In genomic region chr17:1516403-1517161, GRCh38 we compare ENCODE assay signal across 8 cellular contexts.
A peak's percentile ranks its signal among the peaks of the same experiment; 100 is the strongest.
DNase-seq lines count a peak whose midpoint lies in the region; FAIRE-seq and TF ChIP-seq lines count a peak whose summit lies in the region.

INPP5K (minus strand) TSS chr17:1516612; CDS start chr17:1516499, 113 bp downstream.

- H3K36me3 ChIP-seq in ES-I3 (ENCODE audit: insufficient read depth, low read length) = peaks cover 4% of the 10 kb centered on the region; the same call in 1 of the 2 replicates
- no peaks in the 10 kb centered on the region; the same call in 1 of the 2 replicates for H3K36me3 ChIP-seq in Loucy (ENCODE audit: insufficient read depth, low read length)

- TF ChIP-seq POLR2A in H54 (IDR thresholded peaks at IDR 0.05; ENCODE audit: low read depth, low read length) (peak; percentile 73), Raji (IDR thresholded peaks at IDR 0.05; ENCODE audit: insufficient read depth, low read depth, low read length) (peak; percentile 89)

- no peaks in the 10 kb centered on the region for H3K9me2 ChIP-seq in Loucy (replicated peaks; ENCODE audit: low read depth, low read length)

- peak; percentile 52 for FAIRE-seq in H54 (lab: Jason Lieb, UNC)

- H3K9me3 ChIP-seq in ES-I3 (ENCODE audit: control insufficient read depth, insufficient read depth, low read length) (no peaks in the 10 kb centered on the region), Loucy (ENCODE audit: insufficient read depth, low read depth, low read length) (no peaks in the 10 kb centered on the region)

- H3K79me2 ChIP-seq in Loucy (ENCODE audit: insufficient read depth, low read length) = peaks cover 34% of the 10 kb centered on the region; the same call in 1 of the 2 replicates

- no peaks in the 10 kb centered on the region for H3F3A ChIP-seq in Loucy (ENCODE audit: low read depth)

- no peaks in the 10 kb centered on the region for H3K9me3 Mint-ChIP-seq in nephron
- no peaks in the 10 kb centered on the region for H3K9me3 Mint-ChIP-seq in stimulated activated naive CD8-positive, alpha-beta T cell treated with anti-CD3 and anti-CD28 coated beads, Interleukin-15, Interleukin-2, amounts not matched to agents 100 ng/mL and 50 ng/mL, for 24 hours

- H3K27ac Mint-ChIP-seq in nephron = peak within 1 kb of the TSS; percentile 71 to 80 (median 79)
- H3K27ac Mint-ChIP-seq in stimulated activated naive CD8-positive, alpha-beta T cell treated with anti-CD3 and anti-CD28 coated beads, Interleukin-15, Interleukin-2, amounts not matched to agents 100 ng/mL and 50 ng/mL, for 24 hours = peak within 1 kb of the TSS; percentile 77

- H3K27me3 Mint-ChIP-seq in nephron (ENCODE audit: low read depth) = no peaks in the 10 kb centered on the region
- no peaks in the 10 kb centered on the region for H3K27me3 Mint-ChIP-seq in stimulated activated naive CD8-positive, alpha-beta T cell treated with anti-CD3 and anti-CD28 coated beads, Interleukin-15, Interleukin-2, amounts not matched to agents 100 ng/mL and 50 ng/mL, for 24 hours

- peak; percentile 98 for DNase-seq in H54 (ENCODE audit: insufficient read length, low spot score)
- peak; percentile 98 for DNase-seq in activated effector memory CD4-positive, alpha-beta T cell treated with Interleukin-2 at 50 U/mL for 16 hours
- peak; percentile 99 for DNase-seq in fibroblast of pulmonary artery (ENCODE audit: low read depth)

- peak within 1 kb of the TSS; percentile 95 for H2AFZ ChIP-seq in Loucy (ENCODE audit: low read length)

- peaks cover 7% of the 10 kb centered on the region for H3K36me3 Mint-ChIP-seq in nephron (ENCODE audit: low read depth)
- H3K36me3 Mint-ChIP-seq in stimulated activated naive CD8-positive, alpha-beta T cell treated with anti-CD3 and anti-CD28 coated beads, Interleukin-15, Interleukin-2, amounts not matched to agents 100 ng/mL and 50 ng/mL, for 24 hours (ENCODE audit: low read depth) = peaks cover 15% of the 10 kb centered on the region

- peaks cover 5% of the 10 kb centered on the region; the same call in 1 of the 2 replicates for H3K4me1 ChIP-seq in ES-I3 (ENCODE audit: insufficient read depth, low read length)
- peaks cover 12% of the 10 kb centered on the region for H3K4me1 ChIP-seq in Loucy (ENCODE audit: insufficient read depth, low read length, poor library complexity, severe bottlenecking)

- H3K4me2 ChIP-seq in Loucy (ENCODE audit: low read depth, low read length, poor library complexity, severe bottlenecking) = peak within 1 kb of the TSS; percentile 99

- TF ChIP-seq CTCF in Loucy (conservative IDR thresholded peaks at IDR 0.05; ENCODE audit: low read length) = no peak
- no peak for TF ChIP-seq CTCF in fibroblast of pulmonary artery (IDR thresholded peaks at IDR 0.05; ENCODE audit: low read length, missing control alignments)
- TF ChIP-seq CTCF in nephron (IDR thresholded peaks at IDR 0.05; ENCODE audit: unreplicated experiment in 3 of 3) = no peak

- peaks cover 56% of the 10 kb centered on the region for H3K4me1 Mint-ChIP-seq in nephron
- peaks cover 28% of the 10 kb centered on the region for H3K4me1 Mint-ChIP-seq in stimulated activated naive CD8-positive, alpha-beta T cell treated with anti-CD3 and anti-CD28 coated beads, Interleukin-15, Interleukin-2, amounts not matched to agents 100 ng/mL and 50 ng/mL, for 24 hours (ENCODE audit: low read depth)

- peak within 1 kb of the TSS; percentile 86 to 91 (median 89) for H3K4me3 Mint-ChIP-seq in nephron
- H3K4me3 Mint-ChIP-seq in stimulated activated naive CD8-positive, alpha-beta T cell treated with anti-CD3 and anti-CD28 coated beads, Interleukin-15, Interleukin-2, amounts not matched to agents 100 ng/mL and 50 ng/mL, for 24 hours = peak within 1 kb of the TSS; percentile 88

- peak within 1 kb of the TSS; percentile 77 for H3K9ac ChIP-seq in ES-I3 (ENCODE audit: low read depth, low read length)
- peak within 1 kb of the TSS; percentile 92 for H3K9ac ChIP-seq in Loucy (ENCODE audit: low read depth, low read length, poor library complexity, severe bottlenecking)

- H4K20me1 ChIP-seq in Loucy (ENCODE audit: insufficient read depth, low read length, poor library complexity, severe bottlenecking) = peaks cover 4% of the 10 kb centered on the region

- no peaks in the 10 kb centered on the region for H3K27me3 ChIP-seq in Loucy (ENCODE audit: insufficient read depth, low read length, poor library complexity, severe bottlenecking)

- H3K4me3 ChIP-seq in Loucy (ENCODE audit: low read length, poor library complexity, severe bottlenecking) = peak within 1 kb of the TSS; percentile 97
- H3K4me3 ChIP-seq in fibroblast of pulmonary artery (replicated peaks; ENCODE audit: low read depth, low read length) = peak within 1 kb of the TSS; percentile 91

Comparison
In these comparisons a context has a peak if more than half of its experiments do, and no peak if none do; other contexts are left out.
1. Peak in every context shown above with its lines: DNase-seq and H3K4me3 ChIP-seq.